Comparison of ENCODE assay signal across 34 cellular contexts in genomic region chr21:23316190-23316589, GRCh38.
"Had no signal": no experiment of that assay in that cellular context is flagged by ENCODE, and none has a peak within 500 bp of the region (broad histone marks: within the 10 kb centered on the region; RNA-seq: fewer than 3 reads in every experiment).

No MANE protein-coding gene starts in this region.

- FAIRE-seq: astrocyte, bronchial epithelial cell had no signal

- H3K27ac ChIP-seq: adrenal gland, ascending aorta, body of pancreas, brain microvascular endothelial cell, breast epithelium, cardiac muscle cell had no signal

- H3K4me1 ChIP-seq: adrenal gland, ascending aorta, body of pancreas, breast epithelium had no signal

- H3K4me3 ChIP-seq: adrenal gland, ascending aorta, body of pancreas, breast epithelium, cardiac muscle cell had no signal

- ATAC-seq: activated naive CD4-positive, alpha-beta T cell treated with anti-CD3 and anti-CD28 coated beads, Interleukin-2, amount 50 U/mL, for 72 hours; activated naive CD8-positive, alpha-beta T cell treated with anti-CD3 and anti-CD28 coated beads, Interleukin-2, amount 50 U/mL, for 24 hours; activated T-cell treated with anti-CD3 and anti-CD28 coated beads, Interleukin-2, amount 50 U/mL, for 4 hours; activated T-cell treated with anti-CD3 and anti-CD28 coated beads, Interleukin-2, amount 50 U/mL, for 72 hours; activated T-helper 17 cell treated with anti-CD3 and anti-CD28 coated beads, Interleukin-2, amount 50 U/mL, for 72 hours; body of pancreas had no signal

- DNase-seq: activated effector memory CD4-positive, alpha-beta T cell treated with anti-CD3 and anti-CD28 coated beads, Interleukin-2, amount 50 U/mL, for 16 hours; activated effector memory CD4-positive, alpha-beta T cell treated with Interleukin-2 at 50 U/mL for 16 hours; activated gamma-delta T cell; activated gamma-delta T cell treated with Interleukin-2 at 50 U/mL for 16 hours; activated naive CD4-positive, alpha-beta T cell; activated naive CD4-positive, alpha-beta T cell treated with anti-CD3 and anti-CD28 coated beads for 36 hours; activated naive CD4-positive, alpha-beta T cell treated with anti-CD3 and anti-CD28 coated beads, Interleukin-2, amount 10 ng/mL, durations not matched to agents 7 days and 5 days; activated naive CD4-positive, alpha-beta T cell treated with anti-CD3 and anti-CD28 coated beads, Interleukin-2, amount 50 U/mL, for 16 hours; activated naive CD4-positive, alpha-beta T cell treated with Interleukin-2 at 50 U/mL for 16 hours; activated naive CD8-positive, alpha-beta T cell treated with anti-CD3 and anti-CD28 coated beads for 36 hours; activated naive CD8-positive, alpha-beta T cell treated with anti-CD3 and anti-CD28 coated beads, Interleukin-2, amount 10 ng/mL, durations not matched to agents 7 days and 5 days; activated naive CD8-positive, alpha-beta T cell treated with anti-CD3 and anti-CD28 coated beads, Interleukin-2, amount 50 U/mL, for 24 hours; activated T-cell treated with anti-CD3 and anti-CD28 coated beads, Interleukin-2, amount 50 U/mL, for 1 hour; activated T-cell treated with anti-CD3 and anti-CD28 coated beads, Interleukin-2, amount 50 U/mL, for 24 hours; activated T-cell treated with anti-CD3 and anti-CD28 coated beads, Interleukin-2, amount 50 U/mL, for 4 hours; activated T-cell treated with anti-CD3 and anti-CD28 coated beads, Interleukin-2, amount 50 U/mL, for 48 hours; activated T-cell treated with anti-CD3 and anti-CD28 coated beads, Interleukin-2, amount 50 U/mL, for 72 hours; adrenal gland; amniotic stem cell; amygdala; anterior cingulate cortex; aorta; body of pancreas; brain microvascular endothelial cell; caudate nucleus; central memory CD4-positive, alpha-beta T cell; cerebellar nuclear complex had no signal

- H3K36me3 ChIP-seq: adrenal gland, ascending aorta, brain microvascular endothelial cell, breast epithelium, cardiac muscle cell had no signal

- H3K27me3 ChIP-seq: adrenal gland, ascending aorta, body of pancreas, brain microvascular endothelial cell, breast epithelium, cardiac muscle cell had no signal

- H3K9me3 ChIP-seq: adrenal gland, ascending aorta, body of pancreas, breast epithelium had no signal
